21 cellular contexts compared by ENCODE assay signal in genomic region chr10:88049204-88049603, GRCh38.
"Had no signal": no experiment of that assay in that cellular context is flagged by ENCODE, and none has a peak within 500 bp of the region (broad histone marks: within the 10 kb centered on the region; RNA-seq: fewer than 3 reads in every experiment).

No MANE protein-coding gene starts in this region.

- H3K27ac ChIP-seq: RWPE1 had no signal

- DNase-seq: Kasumi-1, KG1, MM.1S, NCI-H1092, NCI-H1105 treated with DMSO at 0.1 percent for 48 hours, NCI-H1417 treated with DMSO at 0.1 percent for 48 hours, NCI-H146, NCI-H1694 treated with DMSO at 0.1 percent for 48 hours, NCI-H1930, NCI-H2081, NCI-H2107, NCI-H2227 treated with DMSO at 0.1 percent for 48 hours, NCI-H524, NCI-H526 treated with DMSO at 0.1 percent for 48 hours, NCI-H748 treated with DMSO at 0.1 percent for 48 hours, PC-3, SHP77, SK-N-SH, SW 1271 had no signal

- H3K4me2 ChIP-seq: SK-N-SH had no signal

- ATAC-seq: Panc1, PC-3 had no signal

- H3K9me3 ChIP-seq: SK-N-SH had no signal

- H3K9ac ChIP-seq: SK-N-SH had no signal
